ENCODE assay signal across 8 cellular contexts in genomic region chr1:196372896-196373536, GRCh38.
DNase-seq lines count a peak whose midpoint lies in the region; ATAC-seq and TF ChIP-seq lines count a peak whose summit lies in the region.

No MANE protein-coding gene starts in this region.

- no peaks in the 10 kb centered on the region for H3K36me3 ChIP-seq in SK-N-MC (ENCODE audit: insufficient read depth, low read length)

- H3K9me3 ChIP-seq in SK-N-MC (ENCODE audit: low read depth, low read length): no peaks in the 10 kb centered on the region

- ATAC-seq in GM19043 (IDR thresholded peaks at IDR 0.05; ENCODE audit: low read depth, unreplicated experiment) (peak; percentile 88), HG03280 (IDR thresholded peaks at IDR 0.05; ENCODE audit: unreplicated experiment) (peak; percentile 74)

- H3K4me3 Mint-ChIP-seq in Calu3 (ENCODE audit: low read depth, unreplicated experiment): no peak overlapping the region
- H3K4me3 Mint-ChIP-seq in activated T-cell treated with anti-CD3 and anti-CD28 coated beads, Interleukin-2, amount 50 U/mL, for 24 hours: no peak overlapping the region
- H3K4me3 Mint-ChIP-seq in immature natural killer cell: no peak overlapping the region

- H3K27ac Mint-ChIP-seq in Calu3 (ENCODE audit: unreplicated experiment) (no peak overlapping the region), immature natural killer cell (no peak overlapping the region)
- no peak overlapping the region for H3K27ac Mint-ChIP-seq in activated T-cell treated with anti-CD3 and anti-CD28 coated beads, Interleukin-2, amount 50 U/mL, for 24 hours

- peak; percentile 48 for TF ChIP-seq CTCF in Calu3 (IDR thresholded peaks at IDR 0.05; ENCODE audit: unreplicated experiment)

- H3K36me3 Mint-ChIP-seq in Calu3 (ENCODE audit: insufficient read depth, unreplicated experiment) (no peaks in the 10 kb centered on the region), immature natural killer cell (no peaks in the 10 kb centered on the region)
- H3K36me3 Mint-ChIP-seq in activated T-cell treated with anti-CD3 and anti-CD28 coated beads, Interleukin-2, amount 50 U/mL, for 24 hours (ENCODE audit: low read depth): no peaks in the 10 kb centered on the region

- H3K9ac ChIP-seq in SK-N-MC (ENCODE audit: insufficient read length): no peak overlapping the region

- H3K4me3 ChIP-seq in SK-N-MC: no peak overlapping the region

- peaks cover 14% of the 10 kb centered on the region for H3K4me1 Mint-ChIP-seq in Calu3 (ENCODE audit: low read depth, unreplicated experiment)
- no peaks in the 10 kb centered on the region for H3K4me1 Mint-ChIP-seq in activated T-cell treated with anti-CD3 and anti-CD28 coated beads, Interleukin-2, amount 50 U/mL, for 24 hours (ENCODE audit: low read depth)
- H3K4me1 Mint-ChIP-seq in immature natural killer cell: no peaks in the 10 kb centered on the region

- H3K27ac ChIP-seq in SK-N-MC: no peak overlapping the region

- intact Hi-C loops in Calu3 (cut with micrococcal nuclease; ENCODE audit: unreplicated experiment): no loop called here

- CTCF ChIA-PET in Calu3 (lab: Charles Lee): interaction anchor here (0.9 kb wide), 2 partner anchors 17 to 224 kb away, joined by 3 read pairs; no protein-coding TSS in a partner anchor

- no TSS peak for BruUV-seq in Calu3 (replicated peaks; lab: Mats Ljungman, UMichigan)

- DNase-seq in Calu3: no peak
- peak; percentile 14 for DNase-seq in SK-N-MC (ENCODE audit: low read depth, low spot score)
- peak; percentile 6 for DNase-seq in germinal center (ENCODE audit: low spot score)
- DNase-seq in activated T-cell treated with anti-CD3 and anti-CD28 coated beads, Interleukin-2, amount 50 U/mL, for 24 hours: no peak
- DNase-seq in immature natural killer cell: no peak
- no peak for DNase-seq in NCI-H524 treated with DMSO at 0.1 percent for 48 hours (lab: John Stamatoyannopoulos, UW)

- no peaks in the 10 kb centered on the region for H3K27me3 Mint-ChIP-seq in Calu3 (ENCODE audit: unreplicated experiment)
- no peaks in the 10 kb centered on the region for H3K27me3 Mint-ChIP-seq in activated T-cell treated with anti-CD3 and anti-CD28 coated beads, Interleukin-2, amount 50 U/mL, for 24 hours
- no peaks in the 10 kb centered on the region for H3K27me3 Mint-ChIP-seq in immature natural killer cell (ENCODE audit: low read depth in 3 of 3)

- H3K9me3 Mint-ChIP-seq in Calu3 (ENCODE audit: low read depth, unreplicated experiment) (no peaks in the 10 kb centered on the region), immature natural killer cell (peaks cover 0 to 18% (median 5%) of the 10 kb centered on the region in 6 donors)
- H3K9me3 Mint-ChIP-seq in activated T-cell treated with anti-CD3 and anti-CD28 coated beads, Interleukin-2, amount 50 U/mL, for 24 hours: no peaks in the 10 kb centered on the region

Comparison
In these comparisons a context has a peak if more than half of its experiments do, and no peak if none do; other contexts are left out.
1. DNase-seq: peak in SK-N-MC (single experiment) and germinal center (single experiment); none in Calu3 (single experiment), activated T-cell treated with anti-CD3 and anti-CD28 coated beads, Interleukin-2, amount 50 U/mL, for 24 hours (single experiment), immature natural killer cell (0 of 3) and NCI-H524 treated with DMSO at 0.1 percent for 48 hours (single experiment).